ENCODE assay signal across 1 cellular context in the genomic region with DNA sequence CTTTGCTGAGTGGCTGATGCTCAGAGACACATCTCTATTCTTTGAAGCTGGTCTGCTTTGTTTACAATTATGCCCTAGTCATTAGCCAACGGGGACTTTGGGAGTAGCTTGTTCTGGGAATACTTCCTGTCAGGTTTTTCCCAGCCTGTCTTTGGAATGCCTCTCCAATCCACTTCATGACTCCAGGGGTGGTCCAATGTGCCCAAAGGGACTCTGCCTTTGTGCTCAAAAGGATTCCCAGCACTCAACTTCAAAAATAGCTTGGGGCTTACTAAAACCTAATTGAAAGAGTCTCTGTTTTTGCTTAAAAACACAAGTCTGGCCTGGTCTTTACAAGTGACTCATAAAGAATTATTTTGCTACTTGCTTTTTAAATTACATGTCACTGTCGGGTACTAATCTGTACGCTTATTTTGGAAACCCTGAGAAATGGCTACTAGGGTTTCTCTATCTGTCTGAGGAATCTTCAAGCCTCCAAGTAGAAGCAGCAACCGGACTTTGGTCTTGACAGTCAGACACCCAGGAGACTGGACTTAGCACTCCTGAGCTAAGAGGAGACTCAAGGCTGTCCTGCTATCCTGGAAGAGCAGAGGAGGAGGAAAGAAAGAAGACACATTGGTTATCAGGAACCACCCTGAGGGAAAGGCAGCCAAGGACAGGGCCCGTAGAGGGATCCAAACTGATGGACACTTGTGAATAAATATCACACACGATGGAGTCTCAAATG.
TF ChIP-seq lines count a peak whose summit lies in the region.

No MANE protein-coding gene starts in this region.

TF ChIP-seq in HepG2, 621 proteins besides CTCF, POLR2A, EP300 and RAD21 (continued from another document and continues in another):
- TF ChIP-seq, protein P1, sequence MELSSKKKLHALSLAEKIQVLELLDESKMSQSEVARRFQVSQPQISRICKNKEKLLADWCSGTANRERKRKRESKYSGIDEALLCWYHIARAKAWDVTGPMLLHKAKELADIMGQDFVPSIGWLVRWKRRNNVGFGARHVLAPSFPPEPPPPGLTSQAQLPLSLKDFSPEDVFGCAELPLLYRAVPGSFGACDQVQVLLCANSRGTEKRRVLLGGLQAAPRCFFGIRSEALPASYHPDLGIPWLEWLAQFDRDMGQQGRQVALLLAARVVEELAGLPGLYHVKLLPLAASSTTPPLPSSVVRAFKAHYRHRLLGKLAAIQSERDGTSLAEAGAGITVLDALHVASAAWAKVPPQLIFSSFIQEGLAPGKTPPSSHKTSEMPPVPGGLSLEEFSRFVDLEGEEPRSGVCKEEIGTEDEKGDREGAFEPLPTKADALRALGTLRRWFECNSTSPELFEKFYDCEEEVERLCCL (CRISPR knock-in tag; IDR thresholded peaks at IDR 0.05; ENCODE audit: borderline replicate concordance) = no peak
- TF ChIP-seq, protein P2, sequence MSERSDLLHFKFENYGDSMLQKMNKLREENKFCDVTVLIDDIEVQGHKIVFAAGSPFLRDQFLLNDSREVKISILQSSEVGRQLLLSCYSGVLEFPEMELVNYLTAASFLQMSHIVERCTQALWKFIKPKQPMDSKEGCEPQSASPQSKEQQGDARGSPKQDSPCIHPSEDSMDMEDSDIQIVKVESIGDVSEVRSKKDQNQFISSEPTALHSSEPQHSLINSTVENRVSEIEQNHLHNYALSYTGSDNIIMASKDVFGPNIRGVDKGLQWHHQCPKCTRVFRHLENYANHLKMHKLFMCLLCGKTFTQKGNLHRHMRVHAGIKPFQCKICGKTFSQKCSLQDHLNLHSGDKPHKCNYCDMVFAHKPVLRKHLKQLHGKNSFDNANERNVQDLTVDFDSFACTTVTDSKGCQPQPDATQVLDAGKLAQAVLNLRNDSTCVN (CRISPR knock-in tag; IDR thresholded peaks at IDR 0.05; ENCODE audit: borderline replicate concordance) = no peak
- TF ChIP-seq ZSCAN9 (CRISPR knock-in tag; IDR thresholded peaks at IDR 0.05; ENCODE audit: borderline replicate concordance) = no peak
- TF ChIP-seq ZNF724P (CRISPR knock-in tag; IDR thresholded peaks at IDR 0.05; ENCODE audit: borderline replicate concordance) = no peak
- TF ChIP-seq ZNF329 (CRISPR knock-in tag; IDR thresholded peaks at IDR 0.05; ENCODE audit: low read depth) = no peak
- TF ChIP-seq, protein P3, sequence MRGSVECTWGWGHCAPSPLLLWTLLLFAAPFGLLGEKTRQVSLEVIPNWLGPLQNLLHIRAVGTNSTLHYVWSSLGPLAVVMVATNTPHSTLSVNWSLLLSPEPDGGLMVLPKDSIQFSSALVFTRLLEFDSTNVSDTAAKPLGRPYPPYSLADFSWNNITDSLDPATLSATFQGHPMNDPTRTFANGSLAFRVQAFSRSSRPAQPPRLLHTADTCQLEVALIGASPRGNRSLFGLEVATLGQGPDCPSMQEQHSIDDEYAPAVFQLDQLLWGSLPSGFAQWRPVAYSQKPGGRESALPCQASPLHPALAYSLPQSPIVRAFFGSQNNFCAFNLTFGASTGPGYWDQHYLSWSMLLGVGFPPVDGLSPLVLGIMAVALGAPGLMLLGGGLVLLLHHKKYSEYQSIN (CRISPR knock-in tag; IDR thresholded peaks at IDR 0.05; ENCODE audit: borderline replicate concordance) = no peak
- no peak for TF ChIP-seq ZNF550 (CRISPR knock-in tag; IDR thresholded peaks at IDR 0.05; ENCODE audit: borderline replicate concordance)
- TF ChIP-seq CHD2 (IDR thresholded peaks at IDR 0.05; ENCODE audit: low read depth, low read length) = no peak
- no peak for TF ChIP-seq BRCA1 (CRISPR knock-in tag; IDR thresholded peaks at IDR 0.05)
- TF ChIP-seq ARID2 (CRISPR knock-in tag; IDR thresholded peaks at IDR 0.05; ENCODE audit: borderline replicate concordance) = no peak
- TF ChIP-seq AGO2 (optimal IDR thresholded peaks at IDR 0.05; ENCODE audit: low read depth, low read length) = no peak
- no peak for TF ChIP-seq SP2 (CRISPR knock-in tag; IDR thresholded peaks at IDR 0.05)
- TF ChIP-seq ZBTB8A (CRISPR knock-in tag; IDR thresholded peaks at IDR 0.05; ENCODE audit: borderline replicate concordance, low read depth) = no peak
- no peak for TF ChIP-seq ZNF441 (CRISPR knock-in tag; IDR thresholded peaks at IDR 0.05; ENCODE audit: borderline replicate concordance)
- TF ChIP-seq ATAD3A (CRISPR knock-in tag; IDR thresholded peaks at IDR 0.05) = no peak
- TF ChIP-seq MED1 (CRISPR knock-in tag; IDR thresholded peaks at IDR 0.05) = no peak
- TF ChIP-seq ZBTB3 (CRISPR knock-in tag; IDR thresholded peaks at IDR 0.05; ENCODE audit: borderline replicate concordance, low read depth) = no peak
- TF ChIP-seq, protein P4, sequence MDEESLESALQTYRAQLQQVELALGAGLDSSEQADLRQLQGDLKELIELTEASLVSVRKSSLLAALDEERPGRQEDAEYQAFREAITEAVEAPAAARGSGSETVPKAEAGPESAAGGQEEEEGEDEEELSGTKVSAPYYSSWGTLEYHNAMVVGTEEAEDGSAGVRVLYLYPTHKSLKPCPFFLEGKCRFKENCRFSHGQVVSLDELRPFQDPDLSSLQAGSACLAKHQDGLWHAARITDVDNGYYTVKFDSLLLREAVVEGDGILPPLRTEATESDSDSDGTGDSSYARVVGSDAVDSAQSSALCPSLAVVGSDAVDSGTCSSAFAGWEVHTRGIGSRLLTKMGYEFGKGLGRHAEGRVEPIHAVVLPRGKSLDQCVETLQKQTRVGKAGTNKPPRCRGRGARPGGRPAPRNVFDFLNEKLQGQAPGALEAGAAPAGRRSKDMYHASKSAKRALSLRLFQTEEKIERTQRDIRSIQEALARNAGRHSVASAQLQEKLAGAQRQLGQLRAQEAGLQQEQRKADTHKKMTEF (CRISPR knock-in tag; IDR thresholded peaks at IDR 0.05) = 0 out of 2 replicates have a peak, but pooled peaks have one; percentile 21
- TF ChIP-seq ZNF850 (CRISPR knock-in tag; conservative IDR thresholded peaks at IDR 0.05) = no peak
- TF ChIP-seq NR2C2 (CRISPR knock-in tag; IDR thresholded peaks at IDR 0.05; ENCODE audit: borderline replicate concordance) = no peak
- TF ChIP-seq KAT8 (CRISPR knock-in tag; IDR thresholded peaks at IDR 0.05) = no peak
- TF ChIP-seq, protein P5, sequence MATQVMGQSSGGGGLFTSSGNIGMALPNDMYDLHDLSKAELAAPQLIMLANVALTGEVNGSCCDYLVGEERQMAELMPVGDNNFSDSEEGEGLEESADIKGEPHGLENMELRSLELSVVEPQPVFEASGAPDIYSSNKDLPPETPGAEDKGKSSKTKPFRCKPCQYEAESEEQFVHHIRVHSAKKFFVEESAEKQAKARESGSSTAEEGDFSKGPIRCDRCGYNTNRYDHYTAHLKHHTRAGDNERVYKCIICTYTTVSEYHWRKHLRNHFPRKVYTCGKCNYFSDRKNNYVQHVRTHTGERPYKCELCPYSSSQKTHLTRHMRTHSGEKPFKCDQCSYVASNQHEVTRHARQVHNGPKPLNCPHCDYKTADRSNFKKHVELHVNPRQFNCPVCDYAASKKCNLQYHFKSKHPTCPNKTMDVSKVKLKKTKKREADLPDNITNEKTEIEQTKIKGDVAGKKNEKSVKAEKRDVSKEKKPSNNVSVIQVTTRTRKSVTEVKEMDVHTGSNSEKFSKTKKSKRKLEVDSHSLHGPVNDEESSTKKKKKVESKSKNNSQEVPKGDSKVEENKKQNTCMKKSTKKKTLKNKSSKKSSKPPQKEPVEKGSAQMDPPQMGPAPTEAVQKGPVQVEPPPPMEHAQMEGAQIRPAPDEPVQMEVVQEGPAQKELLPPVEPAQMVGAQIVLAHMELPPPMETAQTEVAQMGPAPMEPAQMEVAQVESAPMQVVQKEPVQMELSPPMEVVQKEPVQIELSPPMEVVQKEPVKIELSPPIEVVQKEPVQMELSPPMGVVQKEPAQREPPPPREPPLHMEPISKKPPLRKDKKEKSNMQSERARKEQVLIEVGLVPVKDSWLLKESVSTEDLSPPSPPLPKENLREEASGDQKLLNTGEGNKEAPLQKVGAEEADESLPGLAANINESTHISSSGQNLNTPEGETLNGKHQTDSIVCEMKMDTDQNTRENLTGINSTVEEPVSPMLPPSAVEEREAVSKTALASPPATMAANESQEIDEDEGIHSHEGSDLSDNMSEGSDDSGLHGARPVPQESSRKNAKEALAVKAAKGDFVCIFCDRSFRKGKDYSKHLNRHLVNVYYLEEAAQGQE (IDR thresholded peaks at IDR 0.05; ENCODE audit: borderline replicate concordance in 1 of 2, low read depth in 1 of 2, low read length in 2 of 2) = 0 out of 4 replicates have a peak, but pooled peaks of 1 of the 2 experiments have one; percentile 20
- TF ChIP-seq, protein P6, sequence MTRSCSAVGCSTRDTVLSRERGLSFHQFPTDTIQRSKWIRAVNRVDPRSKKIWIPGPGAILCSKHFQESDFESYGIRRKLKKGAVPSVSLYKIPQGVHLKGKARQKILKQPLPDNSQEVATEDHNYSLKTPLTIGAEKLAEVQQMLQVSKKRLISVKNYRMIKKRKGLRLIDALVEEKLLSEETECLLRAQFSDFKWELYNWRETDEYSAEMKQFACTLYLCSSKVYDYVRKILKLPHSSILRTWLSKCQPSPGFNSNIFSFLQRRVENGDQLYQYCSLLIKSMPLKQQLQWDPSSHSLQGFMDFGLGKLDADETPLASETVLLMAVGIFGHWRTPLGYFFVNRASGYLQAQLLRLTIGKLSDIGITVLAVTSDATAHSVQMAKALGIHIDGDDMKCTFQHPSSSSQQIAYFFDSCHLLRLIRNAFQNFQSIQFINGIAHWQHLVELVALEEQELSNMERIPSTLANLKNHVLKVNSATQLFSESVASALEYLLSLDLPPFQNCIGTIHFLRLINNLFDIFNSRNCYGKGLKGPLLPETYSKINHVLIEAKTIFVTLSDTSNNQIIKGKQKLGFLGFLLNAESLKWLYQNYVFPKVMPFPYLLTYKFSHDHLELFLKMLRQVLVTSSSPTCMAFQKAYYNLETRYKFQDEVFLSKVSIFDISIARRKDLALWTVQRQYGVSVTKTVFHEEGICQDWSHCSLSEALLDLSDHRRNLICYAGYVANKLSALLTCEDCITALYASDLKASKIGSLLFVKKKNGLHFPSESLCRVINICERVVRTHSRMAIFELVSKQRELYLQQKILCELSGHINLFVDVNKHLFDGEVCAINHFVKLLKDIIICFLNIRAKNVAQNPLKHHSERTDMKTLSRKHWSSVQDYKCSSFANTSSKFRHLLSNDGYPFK (CRISPR knock-in tag; IDR thresholded peaks at IDR 0.05; ENCODE audit: borderline replicate concordance) = no peak
- no peak for TF ChIP-seq ZFY (CRISPR knock-in tag; IDR thresholded peaks at IDR 0.05)
- TF ChIP-seq ZNF768 (CRISPR knock-in tag; IDR thresholded peaks at IDR 0.05) = no peak
- no peak for TF ChIP-seq FOXA1 (IDR thresholded peaks at IDR 0.05)
- peak; percentile 51 for TF ChIP-seq FOXA1 (CRISPR knock-in tag; IDR thresholded peaks at IDR 0.05)
- TF ChIP-seq, protein P7, sequence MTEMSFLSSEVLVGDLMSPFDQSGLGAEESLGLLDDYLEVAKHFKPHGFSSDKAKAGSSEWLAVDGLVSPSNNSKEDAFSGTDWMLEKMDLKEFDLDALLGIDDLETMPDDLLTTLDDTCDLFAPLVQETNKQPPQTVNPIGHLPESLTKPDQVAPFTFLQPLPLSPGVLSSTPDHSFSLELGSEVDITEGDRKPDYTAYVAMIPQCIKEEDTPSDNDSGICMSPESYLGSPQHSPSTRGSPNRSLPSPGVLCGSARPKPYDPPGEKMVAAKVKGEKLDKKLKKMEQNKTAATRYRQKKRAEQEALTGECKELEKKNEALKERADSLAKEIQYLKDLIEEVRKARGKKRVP (CRISPR knock-in tag; IDR thresholded peaks at IDR 0.05) = no peak
- no peak for TF ChIP-seq ZNF562 (CRISPR knock-in tag; IDR thresholded peaks at IDR 0.05; ENCODE audit: borderline replicate concordance)
- TF ChIP-seq, protein P8, sequence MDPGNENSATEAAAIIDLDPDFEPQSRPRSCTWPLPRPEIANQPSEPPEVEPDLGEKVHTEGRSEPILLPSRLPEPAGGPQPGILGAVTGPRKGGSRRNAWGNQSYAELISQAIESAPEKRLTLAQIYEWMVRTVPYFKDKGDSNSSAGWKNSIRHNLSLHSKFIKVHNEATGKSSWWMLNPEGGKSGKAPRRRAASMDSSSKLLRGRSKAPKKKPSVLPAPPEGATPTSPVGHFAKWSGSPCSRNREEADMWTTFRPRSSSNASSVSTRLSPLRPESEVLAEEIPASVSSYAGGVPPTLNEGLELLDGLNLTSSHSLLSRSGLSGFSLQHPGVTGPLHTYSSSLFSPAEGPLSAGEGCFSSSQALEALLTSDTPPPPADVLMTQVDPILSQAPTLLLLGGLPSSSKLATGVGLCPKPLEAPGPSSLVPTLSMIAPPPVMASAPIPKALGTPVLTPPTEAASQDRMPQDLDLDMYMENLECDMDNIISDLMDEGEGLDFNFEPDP (CRISPR knock-in tag; conservative IDR thresholded peaks at IDR 0.05) = no peak
- TF ChIP-seq, protein P9, sequence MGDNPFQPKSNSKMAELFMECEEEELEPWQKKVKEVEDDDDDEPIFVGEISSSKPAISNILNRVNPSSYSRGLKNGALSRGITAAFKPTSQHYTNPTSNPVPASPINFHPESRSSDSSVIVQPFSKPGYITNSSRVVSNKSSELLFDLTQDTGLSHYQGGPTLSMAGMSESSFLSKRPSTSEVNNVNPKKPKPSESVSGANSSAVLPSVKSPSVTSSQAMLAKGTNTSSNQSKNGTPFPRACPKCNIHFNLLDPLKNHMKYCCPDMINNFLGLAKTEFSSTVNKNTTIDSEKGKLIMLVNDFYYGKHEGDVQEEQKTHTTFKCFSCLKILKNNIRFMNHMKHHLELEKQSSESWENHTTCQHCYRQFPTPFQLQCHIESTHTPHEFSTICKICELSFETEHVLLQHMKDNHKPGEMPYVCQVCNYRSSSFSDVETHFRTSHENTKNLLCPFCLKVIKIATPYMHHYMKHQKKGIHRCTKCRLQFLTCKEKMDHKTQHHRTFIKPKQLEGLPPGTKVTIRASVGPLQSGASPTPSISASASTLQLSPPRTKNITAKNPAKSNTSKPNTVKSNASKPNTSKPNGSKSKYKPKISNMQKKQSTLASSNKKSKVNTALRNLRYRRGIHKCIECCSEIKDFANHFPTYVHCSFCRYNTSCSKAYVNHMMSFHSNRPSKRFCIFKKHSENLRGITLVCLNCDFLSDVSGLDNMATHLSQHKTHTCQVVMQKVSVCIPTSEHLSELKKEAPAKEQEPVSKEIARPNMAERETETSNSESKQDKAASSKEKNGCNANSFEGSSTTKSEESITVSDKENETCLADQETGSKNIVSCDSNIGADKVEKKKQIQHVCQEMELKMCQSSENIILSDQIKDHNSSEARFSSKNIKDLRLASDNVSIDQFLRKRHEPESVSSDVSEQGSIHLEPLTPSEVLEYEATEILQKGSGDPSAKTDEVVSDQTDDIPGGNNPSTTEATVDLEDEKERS (CRISPR knock-in tag; IDR thresholded peaks at IDR 0.05) = no peak
- TF ChIP-seq ZNF33A (CRISPR knock-in tag; IDR thresholded peaks at IDR 0.05; ENCODE audit: borderline replicate concordance) = no peak
- TF ChIP-seq MAZ (IDR thresholded peaks at IDR 0.05; ENCODE audit: borderline replicate concordance, low read depth, low read length) = no peak
- no peak for TF ChIP-seq MAZ (CRISPR knock-in tag; IDR thresholded peaks at IDR 0.05; ENCODE audit: low read depth)
- TF ChIP-seq, protein P10, sequence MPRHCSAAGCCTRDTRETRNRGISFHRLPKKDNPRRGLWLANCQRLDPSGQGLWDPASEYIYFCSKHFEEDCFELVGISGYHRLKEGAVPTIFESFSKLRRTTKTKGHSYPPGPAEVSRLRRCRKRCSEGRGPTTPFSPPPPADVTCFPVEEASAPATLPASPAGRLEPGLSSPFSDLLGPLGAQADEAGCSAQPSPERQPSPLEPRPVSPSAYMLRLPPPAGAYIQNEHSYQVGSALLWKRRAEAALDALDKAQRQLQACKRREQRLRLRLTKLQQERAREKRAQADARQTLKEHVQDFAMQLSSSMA (CRISPR knock-in tag; IDR thresholded peaks at IDR 0.05) = no peak
- no peak for TF ChIP-seq GABPA (IDR thresholded peaks at IDR 0.05; ENCODE audit: low read depth, low read length)
- peak; percentile 63 for TF ChIP-seq GABPA (CRISPR knock-in tag; IDR thresholded peaks at IDR 0.05; ENCODE audit: low read depth)
